ENCODE assay signal across 19 cellular contexts in genomic region chr12:60172696-60173095, GRCh38.
"Had no signal": no experiment of that assay in that cellular context is flagged by ENCODE, and none has a peak within 500 bp of the region (broad histone marks: within the 10 kb centered on the region; RNA-seq: fewer than 3 reads in every experiment).

No MANE protein-coding gene starts in this region.

- H3K27ac ChIP-seq: adrenal gland, dorsolateral prefrontal cortex, foreskin keratinocyte, right atrium auricular region, suprapubic skin, transverse colon, uterus, WERI-Rb-1 had no signal

- H3K27me3 Mint-ChIP-seq: activated naive CD4-positive, alpha-beta T cell treated with anti-CD3 and anti-CD28 coated beads, Interleukin-2, amount 50 U/mL, for 24 hours; stimulated activated naive CD8-positive, alpha-beta T cell treated with anti-CD3 and anti-CD28 coated beads, Interleukin-15, Interleukin-2, amounts not matched to agents 100 ng/mL and 50 ng/mL, for 24 hours had no signal

- H3K27me3 ChIP-seq: adrenal gland, dorsolateral prefrontal cortex, foreskin keratinocyte, right atrium auricular region, suprapubic skin, transverse colon, uterus had no signal

- H3K4me3 Mint-ChIP-seq: activated naive CD4-positive, alpha-beta T cell treated with anti-CD3 and anti-CD28 coated beads, Interleukin-2, amount 50 U/mL, for 24 hours; activated T-cell treated with anti-CD3 and anti-CD28 coated beads, Interleukin-2, amount 50 U/mL, for 72 hours; endodermal cell; stimulated activated naive CD8-positive, alpha-beta T cell treated with anti-CD3 and anti-CD28 coated beads, Interleukin-15, Interleukin-2, amounts not matched to agents 100 ng/mL and 50 ng/mL, for 24 hours had no signal

- H3K27ac Mint-ChIP-seq: activated naive CD4-positive, alpha-beta T cell treated with anti-CD3 and anti-CD28 coated beads, Interleukin-2, amount 50 U/mL, for 24 hours; activated T-cell treated with anti-CD3 and anti-CD28 coated beads, Interleukin-2, amount 50 U/mL, for 72 hours; endodermal cell; stimulated activated naive CD8-positive, alpha-beta T cell treated with anti-CD3 and anti-CD28 coated beads, Interleukin-15, Interleukin-2, amounts not matched to agents 100 ng/mL and 50 ng/mL, for 24 hours had no signal

- H3K4me3 ChIP-seq: adrenal gland, dorsolateral prefrontal cortex, right atrium auricular region, suprapubic skin, transverse colon, uterus had no signal

- DNase-seq: activated CD4-positive, alpha-beta T cell treated with anti-CD3 and anti-CD28 coated beads, Interleukin-2, amount 50 U/mL, for 4 hours; activated effector memory CD4-positive, alpha-beta T cell treated with anti-CD3 and anti-CD28 coated beads, Interleukin-2, amount 50 U/mL, for 16 hours; activated T-cell treated with anti-CD3 and anti-CD28 coated beads, Interleukin-2, amount 50 U/mL, for 72 hours; adrenal gland; dorsolateral prefrontal cortex; endodermal cell; hypothalamus; kidney; occipital lobe; stimulated activated CD4-positive, alpha-beta T cell treated with anti-CD3 and anti-CD28 coated beads, Interleukin-2, amount 100 ng/mL, for 24 hours; transverse colon; uterus had no signal

- ATAC-seq: activated T-cell treated with anti-CD3 and anti-CD28 coated beads, Interleukin-2, amount 50 U/mL, for 72 hours; foreskin keratinocyte; left lobe of liver had no signal

- H3K4me1 Mint-ChIP-seq: activated naive CD4-positive, alpha-beta T cell treated with anti-CD3 and anti-CD28 coated beads, Interleukin-2, amount 50 U/mL, for 24 hours; endodermal cell had no signal

- H3K9me3 Mint-ChIP-seq: activated naive CD4-positive, alpha-beta T cell treated with anti-CD3 and anti-CD28 coated beads, Interleukin-2, amount 50 U/mL, for 24 hours; activated T-cell treated with anti-CD3 and anti-CD28 coated beads, Interleukin-2, amount 50 U/mL, for 72 hours; endodermal cell; stimulated activated naive CD8-positive, alpha-beta T cell treated with anti-CD3 and anti-CD28 coated beads, Interleukin-15, Interleukin-2, amounts not matched to agents 100 ng/mL and 50 ng/mL, for 24 hours had no signal

- H3K36me3 Mint-ChIP-seq: activated naive CD4-positive, alpha-beta T cell treated with anti-CD3 and anti-CD28 coated beads, Interleukin-2, amount 50 U/mL, for 24 hours had no signal

- H3K36me3 ChIP-seq: adrenal gland, right atrium auricular region, suprapubic skin, transverse colon, uterus, WERI-Rb-1 had no signal

- H3K9me3 ChIP-seq: adrenal gland, right atrium auricular region, suprapubic skin, transverse colon, uterus had no signal

- H3K4me1 ChIP-seq: adrenal gland, foreskin keratinocyte, right atrium auricular region, suprapubic skin, transverse colon, uterus had no signal
